In genomic region chr13:51158923-51159322, GRCh38 we compare ENCODE assay signal across 23 cellular contexts. TPM values are rescaled to one million over a fixed set of nuclear protein-coding genes. Genes with fewer than 3 reads are reported as not detected.
DNase-seq lines count a peak whose midpoint lies in the region; ATAC-seq and TF ChIP-seq lines count a peak whose summit lies in the region.
"Had no signal": no experiment of that assay in that cellular context is flagged by ENCODE, and none has a peak within 500 bp of the region (broad histone marks: within the 10 kb centered on the region; RNA-seq: fewer than 3 reads in every experiment).

No MANE protein-coding gene starts in this region.

- CTCF ChIA-PET in SK-N-SH (lab: Yijun Ruan, JAX), result interaction anchor here (0.7 to 2.1 kb wide), 5 partner anchors 10 to 147 kb away, joined by 3 to 9 read pairs (median 4); no protein-coding TSS in a partner anchor

- TF ChIP-seq RAD21 in SK-N-SH (IDR thresholded peaks at IDR 0.05; ENCODE audit: low read length) (no peak), neural cell (conservative IDR thresholded peaks at IDR 0.05) (no peak)

- H3K79me2 ChIP-seq in SK-N-SH (ENCODE audit: insufficient read depth) (no peaks in the 10 kb centered on the region), neural cell (replicated peaks; ENCODE audit: insufficient read depth, low read length) (no peaks in the 10 kb centered on the region)

- H3K27me3 ChIP-seq in SK-N-SH (ENCODE audit: insufficient read depth), result no peaks in the 10 kb centered on the region; the same call in 1 of the 2 replicates
- H3K27me3 ChIP-seq in neural cell (ENCODE audit: insufficient read depth, low read depth, low read length), result no peaks in the 10 kb centered on the region
- H3K27me3 ChIP-seq: upper lobe of left lung had no signal

- H3K27me3 Mint-ChIP-seq in brain, result peaks cover 4% of the 10 kb centered on the region

- no peaks in the 10 kb centered on the region for H3K36me3 Mint-ChIP-seq in brain
- H3K36me3 Mint-ChIP-seq: CD4-positive, alpha-beta memory T cell; stimulated activated memory B cell treated with anti-CD40 and anti-IgM and Interleukin-4, amounts not matched to agents 10 μg/mL and 1 μg/mL and 100 μg/mL, for 72 hours had no signal

- POLR2A ChIA-PET in SK-N-SH (lab: Yijun Ruan, JAX), result no interaction called here

- H3K4me2 ChIP-seq in SK-N-SH, result peak overlapping the region; percentile 27; the same call in 1 of the 2 replicates
- no peak overlapping the region for H3K4me2 ChIP-seq in neural cell (ENCODE audit: low read length)

- no peak for TF ChIP-seq CTCF in SK-N-SH (IDR thresholded peaks at IDR 0.05)
- no peak for TF ChIP-seq CTCF in brain (conservative IDR thresholded peaks at IDR 0.05)
- TF ChIP-seq CTCF in neural cell (IDR thresholded peaks at IDR 0.05; ENCODE audit: poor library complexity, severe bottlenecking), result no peak

- no peaks in the 10 kb centered on the region for H3K4me1 ChIP-seq in SK-N-SH (ENCODE audit: control insufficient read depth in 1 of 2, insufficient read depth in 2 of 2, low read depth in 1 of 2, low read length in 1 of 2)
- H3K4me1 ChIP-seq: left ventricle myocardium inferior had no signal

- H4K20me1 ChIP-seq in SK-N-SH (ENCODE audit: insufficient read depth) (no peaks in the 10 kb centered on the region), neural cell (ENCODE audit: insufficient read depth) (no peaks in the 10 kb centered on the region)

- peaks cover 24% of the 10 kb centered on the region for H3K4me1 Mint-ChIP-seq in brain
- H3K4me1 Mint-ChIP-seq: stimulated activated memory B cell treated with anti-CD40 and anti-IgM and Interleukin-4, amounts not matched to agents 10 μg/mL and 1 μg/mL and 100 μg/mL, for 72 hours had no signal

- no peak overlapping the region for H3K4me3 ChIP-seq in SK-N-SH (ENCODE audit: low read depth in 2 of 2, low read length in 1 of 2)
- H3K4me3 ChIP-seq in neural cell (ENCODE audit: low read length), result peak overlapping the region; percentile 2
- H3K4me3 ChIP-seq: left ventricle myocardium inferior, upper lobe of left lung had no signal

- H3K9me3 ChIP-seq in SK-N-SH (no peaks in the 10 kb centered on the region), neural cell (ENCODE audit: low read length) (no peaks in the 10 kb centered on the region)
- H3K9me3 ChIP-seq: left ventricle myocardium inferior, upper lobe of left lung had no signal

- no peak for DNase-seq in SK-N-SH
- DNase-seq in M059J (ENCODE audit: low read depth), result peak; percentile 3
- DNase-seq in posterior vena cava (ENCODE audit: low spot score), result no peak
- DNase-seq: activated CD8-positive, alpha-beta memory T cell treated with anti-CD3 and anti-CD28 coated beads, Interleukin-2, amount 50 U/mL, for 48 hours; CD4-positive, alpha-beta memory T cell; central memory CD4-positive, alpha-beta T cell; effector memory CD8-positive, alpha-beta T cell; HFFc6; left ventricle myocardium inferior; NCI-H2081 treated with DMSO at 0.1 percent for 48 hours; small intestine; SW 1271; upper lobe of left lung had no signal

- H3K27ac ChIP-seq in SK-N-SH (ENCODE audit: low read depth in 2 of 2, low read length in 1 of 2), result no peak overlapping the region
- peak overlapping the region; percentile 53 for H3K27ac ChIP-seq in neural cell (ENCODE audit: low read length)
- H3K27ac ChIP-seq: left ventricle myocardium inferior, upper lobe of left lung, VCaP had no signal

- H3K36me3 ChIP-seq in SK-N-SH (replicated peaks in 1 of 2; ENCODE audit: control insufficient read depth in 1 of 2, insufficient read depth in 2 of 2, low read length in 1 of 2), result no peaks in the 10 kb centered on the region
- no peaks in the 10 kb centered on the region for H3K36me3 ChIP-seq in neural cell (ENCODE audit: insufficient read depth, low read length)
- H3K36me3 ChIP-seq: left ventricle myocardium inferior, upper lobe of left lung had no signal

- TF ChIP-seq EP300 in SK-N-SH (IDR thresholded peaks at IDR 0.05; ENCODE audit: borderline replicate concordance in 1 of 2, low read depth in 1 of 2, low read length in 1 of 2) (no peak), neural cell (conservative IDR thresholded peaks at IDR 0.05; ENCODE audit: poor library complexity, severe bottlenecking) (peak; percentile 35)

- peak overlapping the region; percentile 25 to 84 (median 72) for H3K27ac Mint-ChIP-seq in brain
- H3K27ac Mint-ChIP-seq: CD4-positive, alpha-beta memory T cell; effector memory CD8-positive, alpha-beta T cell; HFFc6; stimulated activated memory B cell treated with anti-CD40 and anti-IgM and Interleukin-4, amounts not matched to agents 10 μg/mL and 1 μg/mL and 100 μg/mL, for 72 hours had no signal

- H3F3A ChIP-seq in SK-N-SH (replicated peaks; ENCODE audit: insufficient read depth), result no peaks in the 10 kb centered on the region
- peaks cover 4% of the 10 kb centered on the region for H3F3A ChIP-seq in neural cell (ENCODE audit: insufficient read depth, low read length, poor library complexity, severe bottlenecking)

- ATAC-seq in SK-N-SH treated with all-trans-retinoic acid at 6 μM for 48 hours, result no peak
- no peak for ATAC-seq in GM21576 (IDR thresholded peaks at IDR 0.05; ENCODE audit: unreplicated experiment)
- ATAC-seq in HG03135 (IDR thresholded peaks at IDR 0.05; ENCODE audit: unreplicated experiment), result no peak
- ATAC-seq: effector memory CD8-positive, alpha-beta T cell; Panc1; stimulated activated memory B cell treated with anti-CD40 and anti-IgM and Interleukin-4, amounts not matched to agents 10 μg/mL and 1 μg/mL and 100 μg/mL, for 72 hours had no signal

- intact Hi-C loops in posterior vena cava (cut with DNase I), result no loop called here

- peak overlapping the region in 2 of 5 experiments; percentile 24 to 50 for H3K4me3 Mint-ChIP-seq in brain
- H3K4me3 Mint-ChIP-seq: CD4-positive, alpha-beta memory T cell; effector memory CD8-positive, alpha-beta T cell; HFFc6; stimulated activated memory B cell treated with anti-CD40 and anti-IgM and Interleukin-4, amounts not matched to agents 10 μg/mL and 1 μg/mL and 100 μg/mL, for 72 hours had no signal

- H3K9ac ChIP-seq in SK-N-SH (no peak overlapping the region), neural cell (ENCODE audit: low read length) (no peak overlapping the region)

- H3K9me2 ChIP-seq in SK-N-SH, result no peaks in the 10 kb centered on the region
- H3K9me2 ChIP-seq in neural cell (ENCODE audit: insufficient read depth, low read length), result no peaks in the 10 kb centered on the region

- peaks cover 0 to 3% (median 0%) of the 10 kb centered on the region in 5 experiments for H3K9me3 Mint-ChIP-seq in brain
- H3K9me3 Mint-ChIP-seq: CD4-positive, alpha-beta memory T cell; effector memory CD8-positive, alpha-beta T cell; HFFc6; stimulated activated memory B cell treated with anti-CD40 and anti-IgM and Interleukin-4, amounts not matched to agents 10 μg/mL and 1 μg/mL and 100 μg/mL, for 72 hours had no signal

- H2AFZ ChIP-seq in SK-N-SH (ENCODE audit: low read depth) (no peak overlapping the region), neural cell (ENCODE audit: low read depth, low read length) (no peak overlapping the region)

- 44% methylated on average over 3 of the region's 3 CpGs for WGBS in SK-N-SH (ENCODE audit: low lambda C conversion rate)

TF ChIP-seq in SK-N-SH, 30 proteins besides CTCF, POLR2A, EP300 and RAD21 (continues in another document):
- TF ChIP-seq TCF12 (IDR thresholded peaks at IDR 0.05) (no peak), GATA2 (CRISPR knock-in tag; IDR thresholded peaks at IDR 0.05) (no peak), RCOR1 (IDR thresholded peaks at IDR 0.05; ENCODE audit: low read length) (no peak), SMC3 (IDR thresholded peaks at IDR 0.05; ENCODE audit: low read depth, low read length) (no peak), RFX5 (IDR thresholded peaks at IDR 0.05; ENCODE audit: low read length) (no peak), ELF1 (IDR thresholded peaks at IDR 0.05) (no peak)

TF ChIP-seq in SK-N-SH treated with all-trans-retinoic acid at 6 μM for 48 hours, 23 proteins besides CTCF, POLR2A, EP300 and RAD21 (continues in another document):
- TF ChIP-seq ZC3H10 (CRISPR knock-in tag; IDR thresholded peaks at IDR 0.05) (no peak), ZNF8 (CRISPR knock-in tag; IDR thresholded peaks at IDR 0.05) (no peak), TOX (CRISPR knock-in tag; IDR thresholded peaks at IDR 0.05; ENCODE audit: borderline replicate concordance) (no peak), PPARA (CRISPR knock-in tag; IDR thresholded peaks at IDR 0.05; ENCODE audit: borderline replicate concordance) (no peak)

TF ChIP-seq in neural cell, 6 proteins besides CTCF, POLR2A, EP300 and RAD21:
- no peak for TF ChIP-seq EZH2 (IDR thresholded peaks at IDR 0.05; ENCODE audit: borderline replicate concordance, insufficient read depth, low read length, poor library complexity, severe bottlenecking)
- no peak for TF ChIP-seq POLR2AphosphoS5 (IDR thresholded peaks at IDR 0.05)
TF ChIP-seq in neural cell: peak in this region for 0.

RNA-seq across cellular contexts. Expression of gene C13orf42, which starts 47.8 kb away (rescaled TPM):
- polyA plus RNA-seq in SK-N-SH (2012; rRNA removed), result not detected in 2 replicates
- polyA plus RNA-seq in SK-N-SH (2012; cell fraction: cytosol; rRNA removed), result not detected in 2 replicates
- polyA plus RNA-seq in SK-N-SH (2012; cell fraction: nucleus; rRNA removed), result not detected in 2 replicates
- total RNA-seq in M059J (2014; rRNA removed; shearing (Covaris generic)), result not detected in 2 replicates
- polyA plus RNA-seq in brain (ENCODE audit: insufficient read depth, low read depth, low replicate concordance), result not detected
- polyA plus RNA-seq in neural cell, result not detected in 2 replicates
- not detected in 2 replicates for polyA minus RNA-seq in neural cell
- not detected for total RNA-seq in posterior vena cava
- total RNA-seq: A172; CD4-positive, alpha-beta memory T cell; HFFc6; left ventricle myocardium inferior; osteoblast; upper lobe of left lung had no signal
- polyA plus RNA-seq: CD4-positive, alpha-beta memory T cell; small intestine had no signal
